1 cellular context compared by ENCODE assay signal in genomic region chr1:80675469-80675868, GRCh38.
TF ChIP-seq lines count a peak whose summit lies in the region.

No MANE protein-coding gene starts in this region.

TF ChIP-seq in H1, 55 proteins besides CTCF, POLR2A, EP300 and RAD21:
- TF ChIP-seq JUND (IDR thresholded peaks at IDR 0.05; ENCODE audit: low read length) (peak; percentile 80), CEBPB (IDR thresholded peaks at IDR 0.05; ENCODE audit: low read depth, low read length) (peak; percentile 58; the same call in 1 of the 2 replicates), JUN (IDR thresholded peaks at IDR 0.05; ENCODE audit: low read depth, low read length) (0 out of 2 replicates have a peak, but pooled peaks have one; percentile 23), SIX5 (IDR thresholded peaks at IDR 0.05; ENCODE audit: low read depth, low read length) (no peak), TEAD4 (IDR thresholded peaks at IDR 0.05; ENCODE audit: low read depth, low read length) (0 out of 2 replicates have a peak, but pooled peaks have one; percentile 32)
